Comparison of ENCODE assay signal across 9 cellular contexts in genomic region chr6:31896493-31896855, GRCh38. TPM values are rescaled to one million over a fixed set of nuclear protein-coding genes. Genes with fewer than 3 reads are reported as not detected.
A peak's percentile ranks its signal among the peaks of the same experiment; 100 is the strongest.
DNase-seq lines count a peak whose midpoint lies in the region; ATAC-seq and TF ChIP-seq lines count a peak whose summit lies in the region.
"Had no signal": no experiment of that assay in that cellular context is flagged by ENCODE, and none has a peak within 500 bp of the region (broad histone marks: within the 10 kb centered on the region; RNA-seq: fewer than 3 reads in every experiment).

No MANE protein-coding gene starts in this region.

- H3K4me1 ChIP-seq in Karpas-422 (ENCODE audit: low read length): peaks cover 40% of the 10 kb centered on the region
- H3K4me1 ChIP-seq in colonic mucosa: no peaks in the 10 kb centered on the region

- H3K27ac Mint-ChIP-seq in natural killer cell: peak overlapping the region; percentile 86 to 92

- no peaks in the 10 kb centered on the region for H3K9me2 ChIP-seq in Karpas-422 (replicated peaks; ENCODE audit: insufficient read depth, low read length)

- H3K4me3 ChIP-seq in AG09309 (ENCODE audit: control insufficient read depth, low read depth, low read length): peak overlapping the region; percentile 71
- H3K4me3 ChIP-seq in Karpas-422 (ENCODE audit: low read length): peak overlapping the region; percentile 75
- H3K4me3 ChIP-seq in colonic mucosa: peak overlapping the region; percentile 95

- peak overlapping the region; percentile 89 for H3K4me2 ChIP-seq in Karpas-422 (ENCODE audit: low read depth, low read length, poor library complexity, severe bottlenecking)

- no peak for ATAC-seq in natural killer cell
- no peak for ATAC-seq in HG03108 (IDR thresholded peaks at IDR 0.05; ENCODE audit: unreplicated experiment)

- peak overlapping the region; percentile 66 for H3K27ac ChIP-seq in Karpas-422 (ENCODE audit: low read length)
- peak overlapping the region; percentile 19 for H3K27ac ChIP-seq in colonic mucosa

- TF ChIP-seq CTCF in AG09309 (IDR thresholded peaks at IDR 0.05; ENCODE audit: control insufficient read depth, insufficient read depth, low read depth, low read length, missing control alignments) (no peak), colonic mucosa (IDR thresholded peaks at IDR 0.05) (no peak), natural killer cell (IDR thresholded peaks at IDR 0.05) (no peak)

- H3K36me3 ChIP-seq in Karpas-422 (ENCODE audit: insufficient read depth, low read length) (peaks cover 21% of the 10 kb centered on the region; the same call in 1 of the 2 replicates), colonic mucosa (no peaks in the 10 kb centered on the region)

- H4K20me1 ChIP-seq in Karpas-422 (ENCODE audit: insufficient read depth, low read depth, low read length): no peaks in the 10 kb centered on the region

- no peak overlapping the region for H2AFZ ChIP-seq in Karpas-422 (ENCODE audit: low read length)

- no peak for DNase-seq in AG09309 (ENCODE audit: low read depth)
- DNase-seq in Karpas-422: no peak
- DNase-seq in colonic mucosa: no peak
- no peak for DNase-seq in natural killer cell
- DNase-seq in NCI-H345 (lab: John Stamatoyannopoulos, UW): no peak
- DNase-seq in COLO829 (ENCODE audit: low spot score): no peak
- DNase-seq in HCEC 1CT: no peak
- DNase-seq: NCI-H1694 had no signal

- H3K9me3 Mint-ChIP-seq in natural killer cell: no peaks in the 10 kb centered on the region

- H3K4me3 Mint-ChIP-seq in natural killer cell: peak overlapping the region; percentile 89

- H3K27me3 ChIP-seq in Karpas-422 (ENCODE audit: low read length) (no peaks in the 10 kb centered on the region), colonic mucosa (no peaks in the 10 kb centered on the region)

- H3K27me3 Mint-ChIP-seq in natural killer cell (ENCODE audit: low read depth in 2 of 2): no peaks in the 10 kb centered on the region

- intact Hi-C loops in colonic mucosa (cut with DNase I) (no loop called here), natural killer cell (cut with micrococcal nuclease) (loop anchor here (5.0 kb wide), 1 partner anchor 61 kb away; the partner anchor contains the start of genes NELFE and SKIC2)

- H3K9ac ChIP-seq in Karpas-422 (ENCODE audit: low read length) (peak overlapping the region; percentile 91), colonic mucosa (ENCODE audit: low read depth in 2 of 2, low read length in 2 of 2) (peak overlapping the region; percentile 40 to 59)

- H3K79me2 ChIP-seq in Karpas-422 (ENCODE audit: low read length): peaks cover 19% of the 10 kb centered on the region

- peaks cover 30 to 42% of the 10 kb centered on the region in 2 donors for H3K4me1 Mint-ChIP-seq in natural killer cell

- H3K9me3 ChIP-seq in Karpas-422 (ENCODE audit: low read length) (no peaks in the 10 kb centered on the region), colonic mucosa (no peaks in the 10 kb centered on the region)

- peaks cover under 1% of the 10 kb centered on the region for H3K36me3 Mint-ChIP-seq in natural killer cell

RNA-seq across cellular contexts. Expression of gene EHMT2, which starts 1.0 kb away (rescaled TPM):
- 40.0 and 79.0 TPM in 2 replicates for total RNA-seq in Karpas-422 (2014; rRNA removed; shearing (Covaris generic); ENCODE audit: low replicate concordance)
- total RNA-seq in colonic mucosa (10 to 100 TPM; 28.4 to 52.1 TPM), natural killer cell (10 to 100 TPM; 49.3 to 56.6 (median 55.8) TPM)

RNA-seq across cellular contexts. Expression of gene ZBTB12, which starts 5.4 kb away (rescaled TPM):
- 13.3 and 26.3 TPM in 2 replicates for total RNA-seq in Karpas-422 (2014; rRNA removed; shearing (Covaris generic); ENCODE audit: low replicate concordance)
- 1 to 10 TPM; 2.0 to 4.9 TPM for total RNA-seq in colonic mucosa
- total RNA-seq in natural killer cell: under 1 TPM; 0.54 to 0.77 (median 0.63) TPM

RNA-seq across cellular contexts. Expression of gene SLC44A4, which starts 17.7 kb away (rescaled TPM):
- not detected in 2 replicates for total RNA-seq in Karpas-422 (2014; rRNA removed; shearing (Covaris generic); ENCODE audit: low replicate concordance)
- total RNA-seq in colonic mucosa (100 to 1,000 TPM; 546 to 779 TPM), natural killer cell (under 1 TPM in 1 of 3 donors, not detected in 2; 0.48 TPM)

RNA-seq across cellular contexts. Expression of gene C2, which starts 31.0 kb away (rescaled TPM):
- not detected in 2 replicates for total RNA-seq in Karpas-422 (2014; rRNA removed; shearing (Covaris generic); ENCODE audit: low replicate concordance)
- total RNA-seq in colonic mucosa: 10 to 100 TPM in 1 of 2 donors, 1 to 10 TPM in 1; 7.8 to 15.2 TPM
- 1 to 10 TPM in 2 of 3 donors, under 1 TPM in 1; 0.55 to 1.3 (median 1.0) TPM for total RNA-seq in natural killer cell

RNA-seq across cellular contexts. Expression of gene NEU1, which starts 33.9 kb away (rescaled TPM):
- total RNA-seq in Karpas-422 (2014; rRNA removed; shearing (Covaris generic); ENCODE audit: low replicate concordance): 23.7 and 38.7 TPM in 2 replicates
- total RNA-seq in colonic mucosa (10 to 100 TPM; 33.8 to 47.4 TPM), natural killer cell (10 to 100 TPM; 36.1 to 69.6 (median 51.5) TPM)

Comparison
In these comparisons a context has a peak if more than half of its experiments do, and no peak if none do; other contexts are left out.
1. RNA of gene SLC44A4, which starts 17.7 kb away (total RNA-seq): 546 to 779 TPM in colonic mucosa; not detected in Karpas-422 and 0.48 TPM in natural killer cell; every median in the first group is over 100 times any median in the second.
2. Peak in every context shown above with its lines, with median percentiles within 50 percentile points of each other: H3K4me3 ChIP-seq.